Comparison of ENCODE assay signal across 8 cellular contexts in genomic region chr1:65247419-65248359, GRCh38.
DNase-seq lines count a peak whose midpoint lies in the region; TF ChIP-seq lines count a peak whose summit lies in the region.

No MANE protein-coding gene starts in this region.

- H3K9me3 Mint-ChIP-seq in Caco-2 (ENCODE audit: unreplicated experiment) = no peaks in the 10 kb centered on the region
- no peaks in the 10 kb centered on the region for H3K9me3 Mint-ChIP-seq in activated CD4-positive, alpha-beta T cell treated with anti-CD3 and anti-CD28 coated beads, Interleukin-2, amount 10 ng/mL, durations not matched to agents 7 days and 5 days
- no peaks in the 10 kb centered on the region for H3K9me3 Mint-ChIP-seq in activated T-helper 2 cell treated with anti-CD3 and anti-CD28 coated beads, Interferon-gamma antibody, Interleukin-2, Interleukin-4, amounts not matched to agents 10 μg/mL and 5 μg/mL and 100 μg/mL, durations not matched to agents 14 hours and 24 hours and 36 hours

- H3K27me3 ChIP-seq in Caco-2 (replicated peaks; ENCODE audit: control insufficient read depth, insufficient read depth, low read length) (no peaks in the 10 kb centered on the region), osteoblast (ENCODE audit: insufficient read depth, low read length) (no peaks in the 10 kb centered on the region)

- H3K4me1 ChIP-seq in Caco-2 (peaks cover 8% of the 10 kb centered on the region), osteoblast (ENCODE audit: insufficient read depth, low read length) (peaks cover 8% of the 10 kb centered on the region)

- H3K79me2 ChIP-seq in osteoblast (ENCODE audit: insufficient read depth, low read length) = no peaks in the 10 kb centered on the region

- H3K36me3 Mint-ChIP-seq in Caco-2 (ENCODE audit: insufficient read depth, unreplicated experiment) = no peaks in the 10 kb centered on the region
- no peaks in the 10 kb centered on the region for H3K36me3 Mint-ChIP-seq in activated CD4-positive, alpha-beta T cell treated with anti-CD3 and anti-CD28 coated beads, Interleukin-2, amount 10 ng/mL, durations not matched to agents 7 days and 5 days (ENCODE audit: low read depth)
- H3K36me3 Mint-ChIP-seq in activated T-helper 2 cell treated with anti-CD3 and anti-CD28 coated beads, Interferon-gamma antibody, Interleukin-2, Interleukin-4, amounts not matched to agents 10 μg/mL and 5 μg/mL and 100 μg/mL, durations not matched to agents 14 hours and 24 hours and 36 hours (ENCODE audit: low read depth) = no peaks in the 10 kb centered on the region

- no peak overlapping the region for H3K4me3 Mint-ChIP-seq in Caco-2 (ENCODE audit: unreplicated experiment)
- H3K4me3 Mint-ChIP-seq in activated CD4-positive, alpha-beta T cell treated with anti-CD3 and anti-CD28 coated beads, Interleukin-2, amount 10 ng/mL, durations not matched to agents 7 days and 5 days = no peak overlapping the region
- H3K4me3 Mint-ChIP-seq in activated T-helper 2 cell treated with anti-CD3 and anti-CD28 coated beads, Interferon-gamma antibody, Interleukin-2, Interleukin-4, amounts not matched to agents 10 μg/mL and 5 μg/mL and 100 μg/mL, durations not matched to agents 14 hours and 24 hours and 36 hours (ENCODE audit: low read depth) = no peak overlapping the region

- no TSS peak for BruUV-seq in Caco-2 (replicated peaks; lab: Mats Ljungman, UMichigan)

- H3K27me3 Mint-ChIP-seq in Caco-2 (ENCODE audit: insufficient read depth, unreplicated experiment) = no peaks in the 10 kb centered on the region
- H3K27me3 Mint-ChIP-seq in activated CD4-positive, alpha-beta T cell treated with anti-CD3 and anti-CD28 coated beads, Interleukin-2, amount 10 ng/mL, durations not matched to agents 7 days and 5 days = peaks cover 15% of the 10 kb centered on the region
- H3K27me3 Mint-ChIP-seq in activated T-helper 2 cell treated with anti-CD3 and anti-CD28 coated beads, Interferon-gamma antibody, Interleukin-2, Interleukin-4, amounts not matched to agents 10 μg/mL and 5 μg/mL and 100 μg/mL, durations not matched to agents 14 hours and 24 hours and 36 hours (ENCODE audit: low read depth) = peaks cover 30% of the 10 kb centered on the region

- no peak overlapping the region for H3K27ac Mint-ChIP-seq in Caco-2 (ENCODE audit: unreplicated experiment)
- H3K27ac Mint-ChIP-seq in activated CD4-positive, alpha-beta T cell treated with anti-CD3 and anti-CD28 coated beads, Interleukin-2, amount 10 ng/mL, durations not matched to agents 7 days and 5 days = no peak overlapping the region
- no peak overlapping the region for H3K27ac Mint-ChIP-seq in activated T-helper 2 cell treated with anti-CD3 and anti-CD28 coated beads, Interferon-gamma antibody, Interleukin-2, Interleukin-4, amounts not matched to agents 10 μg/mL and 5 μg/mL and 100 μg/mL, durations not matched to agents 14 hours and 24 hours and 36 hours

- TF ChIP-seq CTCF in Caco-2 (IDR thresholded peaks at IDR 0.05; ENCODE audit: insufficient read depth in 1 of 2, low read depth in 1 of 2, low read length in 1 of 2, severe bottlenecking in 1 of 2, unreplicated experiment in 1 of 2) (no peak), foreskin fibroblast (IDR thresholded peaks at IDR 0.05; ENCODE audit: low read depth, low read length) (no peak), osteoblast (IDR thresholded peaks at IDR 0.05; ENCODE audit: extremely low read depth, low read depth, low read length) (no peak)

- DNase-seq in Caco-2 (peak; percentile 30 to 59), SW 1271 (lab: John Stamatoyannopoulos, UW) (peak; percentile 20 to 31), foreskin fibroblast (peak; percentile 89 to 97), osteoblast (ENCODE audit: insufficient read length, low spot score, missing footprints) (peak; percentile 90), MV-4-11 (lab: John Stamatoyannopoulos, UW) (no peak), OCI-M1 (lab: John Stamatoyannopoulos, UW) (no peak)
- no peak for DNase-seq in activated CD4-positive, alpha-beta T cell treated with anti-CD3 and anti-CD28 coated beads, Interleukin-2, amount 10 ng/mL, durations not matched to agents 7 days and 5 days
- DNase-seq in activated T-helper 2 cell treated with anti-CD3 and anti-CD28 coated beads, Interferon-gamma antibody, Interleukin-2, Interleukin-4, amounts not matched to agents 10 μg/mL and 5 μg/mL and 100 μg/mL, durations not matched to agents 14 hours and 24 hours and 36 hours (ENCODE audit: low spot score) = no peak

- POLR2A ChIA-PET in Caco-2 (lab: Charles Lee) = no interaction called here
- POLR2A ChIA-PET in activated CD4-positive, alpha-beta T cell treated with anti-CD3 and anti-CD28 coated beads, Interleukin-2, amount 10 ng/mL, durations not matched to agents 7 days and 5 days (lab: Charles Lee) = no interaction called here

- CTCF ChIA-PET in Caco-2 (lab: Charles Lee) = interaction anchor here (0.6 to 1.0 kb wide), 2 partner anchors 173 to 182 kb away, joined by 3 to 5 read pairs; partner anchors contain the start of genes LEPR and LEPROT
- CTCF ChIA-PET in activated CD4-positive, alpha-beta T cell treated with anti-CD3 and anti-CD28 coated beads, Interleukin-2, amount 10 ng/mL, durations not matched to agents 7 days and 5 days (lab: Charles Lee) = interaction anchor here (0.9 to 1.4 kb wide), 4 partner anchors 10 to 172 kb away, joined by 3 to 4 read pairs (median 4); partner anchors contain the start of genes LEPR and LEPROT

- H3K4me2 ChIP-seq in osteoblast (ENCODE audit: insufficient read depth, low read length) = no peak overlapping the region

- H3K4me3 ChIP-seq in Caco-2 (ENCODE audit: low read depth, low read length) (no peak overlapping the region), foreskin fibroblast (ENCODE audit: low read depth in 1 of 2, low read length in 2 of 2) (peak overlapping the region in 1 of 2 donors; percentile 26), osteoblast (ENCODE audit: insufficient read depth, low read length) (no peak overlapping the region)

- intact Hi-C loops in Caco-2 (cut with micrococcal nuclease; ENCODE audit: unreplicated experiment) = no loop called here
- intact Hi-C loops in activated T-helper 2 cell treated with anti-CD3 and anti-CD28 coated beads, Interferon-gamma antibody, Interleukin-2, Interleukin-4, amounts not matched to agents 10 μg/mL and 5 μg/mL and 100 μg/mL, durations not matched to agents 14 hours and 24 hours and 36 hours (cut with micrococcal nuclease) = no loop called here

- H2AFZ ChIP-seq in osteoblast (ENCODE audit: low read length) = peak overlapping the region; percentile 63

- H3K36me3 ChIP-seq in Caco-2 (ENCODE audit: control insufficient read depth, insufficient read depth, low read length) (no peaks in the 10 kb centered on the region), osteoblast (ENCODE audit: insufficient read depth, low read length) (no peaks in the 10 kb centered on the region)

- peak overlapping the region; percentile 47 for H3K27ac ChIP-seq in osteoblast (ENCODE audit: low read depth, low read length)

- H4K20me1 ChIP-seq in osteoblast (ENCODE audit: insufficient read depth, low read length) = no peaks in the 10 kb centered on the region

- peaks cover 6% of the 10 kb centered on the region for H3K4me1 Mint-ChIP-seq in Caco-2 (ENCODE audit: low read depth, unreplicated experiment)
- no peaks in the 10 kb centered on the region for H3K4me1 Mint-ChIP-seq in activated CD4-positive, alpha-beta T cell treated with anti-CD3 and anti-CD28 coated beads, Interleukin-2, amount 10 ng/mL, durations not matched to agents 7 days and 5 days
- no peaks in the 10 kb centered on the region for H3K4me1 Mint-ChIP-seq in activated T-helper 2 cell treated with anti-CD3 and anti-CD28 coated beads, Interferon-gamma antibody, Interleukin-2, Interleukin-4, amounts not matched to agents 10 μg/mL and 5 μg/mL and 100 μg/mL, durations not matched to agents 14 hours and 24 hours and 36 hours (ENCODE audit: low read depth)

- no peaks in the 10 kb centered on the region for H3K9me3 ChIP-seq in Caco-2
- H3K9me3 ChIP-seq in osteoblast (ENCODE audit: low read depth, low read length) = no peaks in the 10 kb centered on the region

Comparison
In these comparisons a context has a peak if more than half of its experiments do, and no peak if none do; other contexts are left out.
1. DNase-seq: peak in Caco-2 (2 of 2), SW 1271 (2 of 2), foreskin fibroblast (2 of 2) and osteoblast (single experiment); none in activated CD4-positive, alpha-beta T cell treated with anti-CD3 and anti-CD28 coated beads, Interleukin-2, amount 10 ng/mL, durations not matched to agents 7 days and 5 days (single experiment), MV-4-11 (single experiment), OCI-M1 (single experiment) and activated T-helper 2 cell treated with anti-CD3 and anti-CD28 coated beads, Interferon-gamma antibody, Interleukin-2, Interleukin-4, amounts not matched to agents 10 μg/mL and 5 μg/mL and 100 μg/mL, durations not matched to agents 14 hours and 24 hours and 36 hours (single experiment).